Comparison of ENCODE assay signal across 8 cellular contexts in genomic region chr3:119498188-119498987, GRCh38. TPM values are rescaled to one million over a fixed set of nuclear protein-coding genes. Genes with fewer than 3 reads are reported as not detected.
A peak's percentile ranks its signal among the peaks of the same experiment; 100 is the strongest.
DNase-seq lines count a peak whose midpoint lies in the region; ATAC-seq and TF ChIP-seq lines count a peak whose summit lies in the region.

Gene TIMMDC1, plus strand, starts transcription at chr3:119498547. Its CDS starts 187 bp downstream, at chr3:119498734.

- H3K27ac Mint-ChIP-seq in T-helper 2 cell treated with Interferon-gamma antibody and Interleukin-4, amounts not matched to agents 5 μg/mL and 100 μg/mL, for 36 hours, result peak within 1 kb of the TSS; percentile 97

- peak within 1 kb of the TSS; percentile 99 for H3K4me3 Mint-ChIP-seq in T-helper 2 cell treated with Interferon-gamma antibody and Interleukin-4, amounts not matched to agents 5 μg/mL and 100 μg/mL, for 36 hours

- TF ChIP-seq CTCF in ascending aorta (IDR thresholded peaks at IDR 0.05) (no peak), uterus (IDR thresholded peaks at IDR 0.05) (no peak)

- peak within 1 kb of the TSS; percentile 93 to 94 for H3K27ac ChIP-seq in ascending aorta
- H3K27ac ChIP-seq in right cardiac atrium (ENCODE audit: low read length), result peak within 1 kb of the TSS; percentile 66
- peak within 1 kb of the TSS; percentile 85 to 87 for H3K27ac ChIP-seq in uterus

- peak; percentile 98 for ATAC-seq in GM18502 (IDR thresholded peaks at IDR 0.05; ENCODE audit: poor library complexity, unreplicated experiment)
- ATAC-seq in HG02970 (IDR thresholded peaks at IDR 0.05; ENCODE audit: low FRiP score, unreplicated experiment), result peak; percentile 99
- peak; percentile 99 to 100 for ATAC-seq in right cardiac atrium

- peaks cover 28% of the 10 kb centered on the region for H3K4me1 Mint-ChIP-seq in T-helper 2 cell treated with Interferon-gamma antibody and Interleukin-4, amounts not matched to agents 5 μg/mL and 100 μg/mL, for 36 hours (ENCODE audit: low read depth)

- peak; percentile 48 to 80 for TF ChIP-seq POLR2A in uterus (IDR thresholded peaks at IDR 0.05)

- H3K36me3 ChIP-seq in ascending aorta (peaks cover 0 to 7% of the 10 kb centered on the region in 2 donors), uterus (no peaks in the 10 kb centered on the region)

- H3K9me3 Mint-ChIP-seq in T-helper 2 cell treated with Interferon-gamma antibody and Interleukin-4, amounts not matched to agents 5 μg/mL and 100 μg/mL, for 36 hours, result no peaks in the 10 kb centered on the region

- H3K4me1 ChIP-seq in ascending aorta, result peaks cover 5 to 24% of the 10 kb centered on the region in 2 donors
- peaks cover 3% of the 10 kb centered on the region for H3K4me1 ChIP-seq in right cardiac atrium (ENCODE audit: control insufficient read depth, insufficient read depth, low read length)
- peaks cover 5 to 6% of the 10 kb centered on the region in 2 donors for H3K4me1 ChIP-seq in uterus

- H3K4me3 ChIP-seq in ascending aorta (peak within 1 kb of the TSS; percentile 78 to 92), right cardiac atrium (ENCODE audit: low read length) (peak within 1 kb of the TSS; percentile 87), uterus (peak within 1 kb of the TSS; percentile 87 to 95)

- H3K27me3 ChIP-seq in ascending aorta (no peaks in the 10 kb centered on the region), right cardiac atrium (ENCODE audit: control insufficient read depth, insufficient read depth) (no peaks in the 10 kb centered on the region), uterus (no peaks in the 10 kb centered on the region)

- peaks cover 10% of the 10 kb centered on the region for H3K36me3 Mint-ChIP-seq in T-helper 2 cell treated with Interferon-gamma antibody and Interleukin-4, amounts not matched to agents 5 μg/mL and 100 μg/mL, for 36 hours (ENCODE audit: low read depth)

- H3K9me3 ChIP-seq in ascending aorta (no peaks in the 10 kb centered on the region), right cardiac atrium (ENCODE audit: control insufficient read depth, low read length) (no peaks in the 10 kb centered on the region), uterus (no peaks in the 10 kb centered on the region)

- intact Hi-C loops in ascending aorta (cut with DNase I), result loop anchor here (1.0 to 2.0 kb wide), 5 partner anchors 30 to 258 kb away; partner anchors contain the start of genes B4GALT4, COX17, POGLUT1 and TMEM39A
- intact Hi-C loops in right cardiac atrium (cut with DNase I), result no loop called here
- intact Hi-C loops in uterus (cut with DNase I; ENCODE audit: low total_unique reads), result no loop called here

- under 1% methylated on average over 57 of the region's 57 CpGs for WGBS in right cardiac atrium

- DNase-seq in NCI-H1930 (lab: John Stamatoyannopoulos, UW) (peak; percentile 92), ascending aorta (ENCODE audit: low spot score in 2 of 2) (peak; percentile 90 to 98), right cardiac atrium (peak; percentile 97 to 98 (median 98)), pulmonary artery endothelial cell (ENCODE audit: low read depth, low spot score) (peak; percentile 82), uterus (peak; percentile 97)
- peak; percentile 97 for DNase-seq in T-helper 2 cell treated with Interferon-gamma antibody and Interleukin-4, amounts not matched to agents 5 μg/mL and 100 μg/mL, for 36 hours (ENCODE audit: low spot score)

- H3K27me3 Mint-ChIP-seq in T-helper 2 cell treated with Interferon-gamma antibody and Interleukin-4, amounts not matched to agents 5 μg/mL and 100 μg/mL, for 36 hours (ENCODE audit: low read depth), result no peaks in the 10 kb centered on the region

RNA-seq across cellular contexts. Expression of gene TIMMDC1, which starts in this region (rescaled TPM):
- total RNA-seq in ascending aorta (31.1 TPM), right cardiac atrium (100 to 1,000 TPM; 205 to 254 (median 232) TPM), pulmonary artery endothelial cell (43.9 and 46.9 TPM in 2 replicates), uterus (10 to 100 TPM; 15.1 to 83.4 (median 31.4) TPM)
- 146 TPM for polyA plus RNA-seq in right cardiac atrium

Comparison
In these comparisons a context has a peak if more than half of its experiments do, and no peak if none do; other contexts are left out.
1. Peak in every context shown above with its lines: DNase-seq, ATAC-seq, H3K4me3 ChIP-seq and H3K27ac ChIP-seq.